Comparison of ENCODE assay signal across 10 cellular contexts in the genomic region with DNA sequence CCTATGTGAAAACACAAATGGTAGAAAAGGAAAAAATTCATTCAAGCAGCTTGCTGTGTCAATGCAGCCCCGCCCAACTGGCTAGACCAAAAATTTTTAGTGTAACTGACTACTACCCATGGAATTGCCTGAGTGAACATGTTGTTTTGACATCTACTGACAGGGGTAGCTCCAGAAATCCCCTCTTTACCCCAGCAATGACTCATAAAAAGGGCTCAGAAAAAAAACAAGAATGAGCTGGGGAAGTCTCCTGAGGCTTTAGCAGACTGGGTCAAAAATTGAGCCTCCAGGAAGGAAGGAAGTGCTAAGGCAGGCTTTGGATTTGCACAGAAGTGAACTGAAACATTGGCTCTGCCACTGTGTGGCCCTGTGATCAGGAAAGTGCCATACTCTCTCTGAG. TPM values are rescaled to one million over a fixed set of nuclear protein-coding genes. Genes with fewer than 3 reads are reported as not detected.
DNase-seq lines count a peak whose midpoint lies in the region; ATAC-seq and TF ChIP-seq lines count a peak whose summit lies in the region.
"Had no signal": no experiment of that assay in that cellular context is flagged by ENCODE, and none has a peak within 500 bp of the region (broad histone marks: within the 10 kb centered on the region; RNA-seq: fewer than 3 reads in every experiment).

No MANE protein-coding gene starts in this region.

- H4K5ac ChIP-seq in mesendoderm (ENCODE audit: low read length): no peak overlapping the region

- peaks cover 11% of the 10 kb centered on the region for H3K27me3 Mint-ChIP-seq in activated naive CD4-positive, alpha-beta T cell treated with anti-CD3 and anti-CD28 coated beads for 36 hours (ENCODE audit: low read depth)

- no peak overlapping the region for H3K18ac ChIP-seq in mesendoderm (ENCODE audit: low read length)

- H3K23ac ChIP-seq in mesendoderm (ENCODE audit: low read length): no peak overlapping the region

- TF ChIP-seq CTCF in BE2C (IDR thresholded peaks at IDR 0.05; ENCODE audit: low read depth, low read length): no peak

- H3K4me3 ChIP-seq in BE2C (ENCODE audit: low read depth, low read length) (no peak overlapping the region), mesendoderm (ENCODE audit: low read length) (no peak overlapping the region)

- no peak overlapping the region for H4K8ac ChIP-seq in mesendoderm (ENCODE audit: low read depth, low read length)

- no peak overlapping the region for H3K4me3 Mint-ChIP-seq in activated naive CD4-positive, alpha-beta T cell treated with anti-CD3 and anti-CD28 coated beads for 36 hours

- no peaks in the 10 kb centered on the region for H3K79me2 ChIP-seq in mesendoderm (ENCODE audit: control insufficient read depth, insufficient read depth, low read length)

- no peaks in the 10 kb centered on the region for H3K79me1 ChIP-seq in mesendoderm (ENCODE audit: low read length)

- no peak overlapping the region for H3K9ac ChIP-seq in mesendoderm (ENCODE audit: low read length)

- no peak overlapping the region for H3K4ac ChIP-seq in mesendoderm (ENCODE audit: low read depth, low read length)

- no peak overlapping the region for H2BK15ac ChIP-seq in mesendoderm (replicated peaks; ENCODE audit: low read depth)

- H2BK120ac ChIP-seq in mesendoderm (ENCODE audit: low read depth, low read length): no peak overlapping the region

- no peaks in the 10 kb centered on the region for H3K9me3 Mint-ChIP-seq in activated naive CD4-positive, alpha-beta T cell treated with anti-CD3 and anti-CD28 coated beads for 36 hours

- intact Hi-C loops in activated naive CD4-positive, alpha-beta T cell treated with anti-CD3 and anti-CD28 coated beads for 36 hours (cut with micrococcal nuclease): no loop called here

- no peak overlapping the region for H3K56ac ChIP-seq in mesendoderm (ENCODE audit: low read length)

- peak overlapping the region; percentile 9 for H3K27ac Mint-ChIP-seq in activated naive CD4-positive, alpha-beta T cell treated with anti-CD3 and anti-CD28 coated beads for 36 hours

- H3K36me3 Mint-ChIP-seq in activated naive CD4-positive, alpha-beta T cell treated with anti-CD3 and anti-CD28 coated beads for 36 hours (ENCODE audit: low read depth): no peaks in the 10 kb centered on the region

- H3K4me1 Mint-ChIP-seq in activated naive CD4-positive, alpha-beta T cell treated with anti-CD3 and anti-CD28 coated beads for 36 hours (ENCODE audit: low read depth): peaks cover 6% of the 10 kb centered on the region

- CTCF ChIA-PET in activated naive CD4-positive, alpha-beta T cell treated with anti-CD3 and anti-CD28 coated beads for 36 hours (lab: Charles Lee): no interaction called here

- H3K4me1 ChIP-seq in BE2C (no peaks in the 10 kb centered on the region), mesendoderm (ENCODE audit: control insufficient read depth, low read depth, low read length) (no peaks in the 10 kb centered on the region)

- H3K36me3 ChIP-seq in BE2C: no peaks in the 10 kb centered on the region
- H3K36me3 ChIP-seq in mesendoderm (ENCODE audit: control insufficient read depth, insufficient read depth, low read length): no peaks in the 10 kb centered on the region

- H2BK5ac ChIP-seq in mesendoderm (ENCODE audit: low read length): no peak overlapping the region

- H3K27me3 ChIP-seq in BE2C: no peaks in the 10 kb centered on the region
- no peaks in the 10 kb centered on the region for H3K27me3 ChIP-seq in mesendoderm (ENCODE audit: insufficient read depth, low read length, poor library complexity)

- no peak overlapping the region for H3K27ac ChIP-seq in mesendoderm (ENCODE audit: low read depth, low read length)
- H3K27ac ChIP-seq: VCaP had no signal

- H3K9me3 ChIP-seq in BE2C: no peaks in the 10 kb centered on the region

- peak; percentile 18 for DNase-seq in activated naive CD4-positive, alpha-beta T cell treated with anti-CD3 and anti-CD28 coated beads for 36 hours
- no peak for DNase-seq in activated naive CD4-positive, alpha-beta T cell treated with Interleukin-2 at 50 U/mL for 16 hours
- peak; percentile 65 for DNase-seq in dermis blood vessel endothelial cell
- DNase-seq in stromal cell of bone marrow (ENCODE audit: low read depth): peak; percentile 80
- DNase-seq in BE2C: no peak
- DNase-seq in NCI-H128 (lab: John Stamatoyannopoulos, UW; ENCODE audit: unreplicated experiment): no peak
- no peak for DNase-seq in mesendoderm
- DNase-seq: head of caudate nucleus had no signal

- ATAC-seq in HG03159 (IDR thresholded peaks at IDR 0.05; ENCODE audit: unreplicated experiment): peak; percentile 78

- WGBS in mesendoderm (ENCODE audit: extremely low coverage, insufficient coverage, low lambda C conversion rate): no CpG with 5 or more reads among the region's 1 CpG

- no peak overlapping the region for H2AK5ac ChIP-seq in mesendoderm (ENCODE audit: low read length)

- no peak overlapping the region for H3K4me2 ChIP-seq in mesendoderm (ENCODE audit: low read length)

RNA-seq across cellular contexts. Expression of gene FGGY, which starts 24.4 kb away (rescaled TPM):
- 10 to 100 TPM in 1 of 2 experiments, 1 to 10 TPM in 1; 9.8 to 10.9 TPM for total RNA-seq in activated naive CD4-positive, alpha-beta T cell treated with anti-CD3 and anti-CD28 coated beads for 36 hours
- total RNA-seq in dermis blood vessel endothelial cell: 6.5 and 7.3 TPM in 2 replicates
- polyA plus RNA-seq in BE2C (2012; ENCODE audit: insufficient read depth, insufficient read length, low read depth): 12.1 TPM
- polyA plus RNA-seq in mesendoderm (2013, experiment 1 of 2): 3.0 TPM
- polyA plus RNA-seq in mesendoderm (2013, experiment 2 of 2): 2.6 TPM

Comparison
In these comparisons a context has a peak if more than half of its experiments do, and no peak if none do; other contexts are left out.
1. DNase-seq: peak in activated naive CD4-positive, alpha-beta T cell treated with anti-CD3 and anti-CD28 coated beads for 36 hours (single experiment), dermis blood vessel endothelial cell (single experiment) and stromal cell of bone marrow (single experiment); none in activated naive CD4-positive, alpha-beta T cell treated with Interleukin-2 at 50 U/mL for 16 hours (single experiment), BE2C (single experiment), NCI-H128 (single experiment) and mesendoderm (single experiment).